In the genomic region with DNA sequence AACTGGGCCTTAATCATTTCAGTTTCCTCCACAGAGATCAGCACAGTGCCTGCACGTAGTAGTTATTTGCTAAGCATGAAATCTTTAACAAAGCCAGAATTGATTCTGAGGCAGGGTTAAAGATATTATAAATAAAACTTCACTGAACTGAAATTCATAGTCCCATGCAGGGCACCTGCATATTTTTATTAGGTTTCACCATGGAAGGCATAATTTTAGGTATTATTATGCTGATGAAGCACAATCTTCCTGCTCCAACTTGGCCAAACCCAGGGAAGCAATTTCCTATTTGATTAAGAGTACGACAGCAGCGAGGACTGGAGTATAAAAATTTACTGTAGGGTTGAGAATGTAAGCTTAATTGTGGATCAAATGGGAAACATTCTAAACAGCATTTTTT, we compare ENCODE assay signal across 34 cellular contexts.
"Had no signal": no experiment of that assay in that cellular context is flagged by ENCODE, and none has a peak within 500 bp of the region (broad histone marks: within the 10 kb centered on the region; RNA-seq: fewer than 3 reads in every experiment).

No MANE protein-coding gene starts in this region.

- H3K4me1 Mint-ChIP-seq: activated B cell treated with CpG ODN at 0.5 μM for 24 hours; activated CD8-positive, alpha-beta memory T cell treated with anti-CD3 and anti-CD28 coated beads, Interleukin-2, amount 10 ng/mL, durations not matched to agents 7 days and 5 days; activated naive CD8-positive, alpha-beta T cell treated with anti-CD3 and anti-CD28 coated beads for 36 hours; activated naive CD8-positive, alpha-beta T cell treated with anti-CD3 and anti-CD28 coated beads, Interleukin-2, amount 50 U/mL, for 24 hours; T-helper 17 cell had no signal

- H3K36me3 ChIP-seq: adrenal gland, colonic mucosa, esophagus squamous epithelium, gastroesophageal sphincter, heart right ventricle, WERI-Rb-1 had no signal

- H3K36me3 Mint-ChIP-seq: activated CD4-positive, alpha-beta memory T cell treated with anti-CD3 and anti-CD28 coated beads for 36 hours; activated naive CD4-positive, alpha-beta T cell treated with anti-CD3 and anti-CD28 coated beads, Interleukin-2, amount 50 U/mL, for 24 hours; activated naive CD8-positive, alpha-beta T cell treated with anti-CD3 and anti-CD28 coated beads for 36 hours had no signal

- H3K27me3 ChIP-seq: adrenal gland, body of pancreas, colonic mucosa, esophagus squamous epithelium, gastroesophageal sphincter, heart right ventricle had no signal

- H3K27ac Mint-ChIP-seq: activated B cell treated with CpG ODN at 0.5 μM for 24 hours; activated CD4-positive, alpha-beta memory T cell treated with anti-CD3 and anti-CD28 coated beads for 36 hours; activated CD8-positive, alpha-beta memory T cell treated with anti-CD3 and anti-CD28 coated beads, Interleukin-2, amount 10 ng/mL, durations not matched to agents 7 days and 5 days; activated CD8-positive, alpha-beta T cell treated with anti-CD3 and anti-CD28 coated beads, Interleukin-2, amount 10 ng/mL, durations not matched to agents 7 days and 5 days; activated naive CD4-positive, alpha-beta T cell treated with anti-CD3 and anti-CD28 coated beads for 36 hours; activated naive CD4-positive, alpha-beta T cell treated with anti-CD3 and anti-CD28 coated beads, Interleukin-2, amount 50 U/mL, for 24 hours; activated naive CD8-positive, alpha-beta T cell treated with anti-CD3 and anti-CD28 coated beads for 36 hours; activated naive CD8-positive, alpha-beta T cell treated with anti-CD3 and anti-CD28 coated beads, Interleukin-2, amount 50 U/mL, for 24 hours; activated T-helper 1 cell treated with anti-CD3 and anti-CD28 coated beads, Interleukin-12 subunit alpha, Interleukin-12 subunit beta, Interleukin-2, Interleukin-4 antibody, amounts not matched to agents 30 ng/mL and 10 ng/mL and 1 ng/mL, durations not matched to agents 14 hours and 24 hours and 36 hours; activated T-helper 2 cell treated with anti-CD3 and anti-CD28 coated beads, Interferon-gamma antibody, Interleukin-2, Interleukin-4, amounts not matched to agents 10 μg/mL and 5 μg/mL and 100 μg/mL, durations not matched to agents 14 hours and 24 hours and 36 hours; T-helper 17 cell; T-helper 2 cell treated with Interferon-gamma antibody and Interleukin-4, amounts not matched to agents 5 μg/mL and 100 μg/mL, for 36 hours had no signal

- ATAC-seq: activated CD4-positive, CD25-positive, alpha-beta regulatory T cell treated with anti-CD3 and anti-CD28 coated beads, Interleukin-2, amount 50 U/mL, for 24 hours; activated CD8-positive, alpha-beta memory T cell treated with anti-CD3 and anti-CD28 coated beads, Interleukin-2, amount 10 ng/mL, durations not matched to agents 7 days and 5 days; activated CD8-positive, alpha-beta T cell treated with anti-CD3 and anti-CD28 coated beads, Interleukin-2, amount 10 ng/mL, durations not matched to agents 7 days and 5 days; activated naive CD8-positive, alpha-beta T cell treated with anti-CD3 and anti-CD28 coated beads, Interleukin-2, amount 50 U/mL, for 24 hours; body of pancreas; gastroesophageal sphincter; heart right ventricle; T-helper 17 cell had no signal

- H3K9me3 ChIP-seq: adrenal gland, body of pancreas, colonic mucosa, esophagus squamous epithelium, gastroesophageal sphincter, heart right ventricle had no signal

- H3K4me3 ChIP-seq: adrenal gland, body of pancreas, colonic mucosa, esophagus squamous epithelium, gastroesophageal sphincter, heart right ventricle had no signal

- DNase-seq: activated B cell treated with CpG ODN at 0.5 μM for 24 hours; activated CD4-positive, alpha-beta memory T cell treated with anti-CD3 and anti-CD28 coated beads for 36 hours; activated CD4-positive, alpha-beta T cell treated with anti-CD3 and anti-CD28 coated beads for 48 hours; activated CD4-positive, alpha-beta T cell treated with anti-CD3 and anti-CD28 coated beads, Interleukin-2, amount 50 U/mL, for 1 hour; activated CD8-positive, alpha-beta memory T cell treated with anti-CD3 and anti-CD28 coated beads, Interleukin-2, amount 10 ng/mL, durations not matched to agents 7 days and 5 days; activated CD8-positive, alpha-beta memory T cell treated with anti-CD3 and anti-CD28 coated beads, Interleukin-2, amount 50 U/mL, for 4 hours; activated CD8-positive, alpha-beta T cell treated with anti-CD3 and anti-CD28 coated beads, Interleukin-2, amount 10 ng/mL, durations not matched to agents 7 days and 5 days; activated effector memory CD4-positive, alpha-beta T cell treated with anti-CD3 and anti-CD28 coated beads, Interleukin-2, amount 50 U/mL, for 16 hours; activated naive CD4-positive, alpha-beta T cell treated with anti-CD3 and anti-CD28 coated beads for 36 hours; activated naive CD8-positive, alpha-beta T cell treated with anti-CD3 and anti-CD28 coated beads for 36 hours; activated naive CD8-positive, alpha-beta T cell treated with anti-CD3 and anti-CD28 coated beads, Interleukin-2, amount 50 U/mL, for 24 hours; activated T-cell treated with anti-CD3 and anti-CD28 coated beads, Interleukin-2, amount 50 U/mL, for 1 hour; activated T-cell treated with anti-CD3 and anti-CD28 coated beads, Interleukin-2, amount 50 U/mL, for 48 hours; adrenal gland; amygdala; aorta; body of pancreas; caudate nucleus; cerebellar nuclear complex; colonic mucosa; effector CD8-positive, alpha-beta T cell; esophagus squamous epithelium; foreskin melanocyte; heart right ventricle; T-helper 17 cell; T1000; WERI-Rb-1 had no signal

- H3K4me1 ChIP-seq: adrenal gland, colonic mucosa, esophagus squamous epithelium, gastroesophageal sphincter, heart right ventricle had no signal

- H3K9me3 Mint-ChIP-seq: activated B cell treated with CpG ODN at 0.5 μM for 24 hours; activated CD4-positive, alpha-beta memory T cell treated with anti-CD3 and anti-CD28 coated beads for 36 hours; activated naive CD4-positive, alpha-beta T cell treated with anti-CD3 and anti-CD28 coated beads for 36 hours; activated naive CD4-positive, alpha-beta T cell treated with anti-CD3 and anti-CD28 coated beads, Interleukin-2, amount 50 U/mL, for 24 hours; activated naive CD8-positive, alpha-beta T cell treated with anti-CD3 and anti-CD28 coated beads for 36 hours; activated naive CD8-positive, alpha-beta T cell treated with anti-CD3 and anti-CD28 coated beads, Interleukin-2, amount 50 U/mL, for 24 hours; activated T-helper 1 cell treated with anti-CD3 and anti-CD28 coated beads, Interleukin-12 subunit alpha, Interleukin-12 subunit beta, Interleukin-2, Interleukin-4 antibody, amounts not matched to agents 30 ng/mL and 10 ng/mL and 1 ng/mL, durations not matched to agents 14 hours and 24 hours and 36 hours; activated T-helper 2 cell treated with anti-CD3 and anti-CD28 coated beads, Interferon-gamma antibody, Interleukin-2, Interleukin-4, amounts not matched to agents 10 μg/mL and 5 μg/mL and 100 μg/mL, durations not matched to agents 14 hours and 24 hours and 36 hours; T-helper 2 cell treated with Interferon-gamma antibody and Interleukin-4, amounts not matched to agents 5 μg/mL and 100 μg/mL, for 36 hours had no signal

- H3K27me3 Mint-ChIP-seq: activated B cell treated with CpG ODN at 0.5 μM for 24 hours; activated CD4-positive, alpha-beta memory T cell treated with anti-CD3 and anti-CD28 coated beads for 36 hours; activated CD8-positive, alpha-beta memory T cell treated with anti-CD3 and anti-CD28 coated beads, Interleukin-2, amount 10 ng/mL, durations not matched to agents 7 days and 5 days; activated naive CD4-positive, alpha-beta T cell treated with anti-CD3 and anti-CD28 coated beads, Interleukin-2, amount 50 U/mL, for 24 hours; activated naive CD8-positive, alpha-beta T cell treated with anti-CD3 and anti-CD28 coated beads for 36 hours; activated naive CD8-positive, alpha-beta T cell treated with anti-CD3 and anti-CD28 coated beads, Interleukin-2, amount 50 U/mL, for 24 hours; T-helper 17 cell had no signal

- H3K27ac ChIP-seq: adrenal gland, body of pancreas, colonic mucosa, epithelial cell of prostate, esophagus squamous epithelium, gastroesophageal sphincter, heart right ventricle, WERI-Rb-1 had no signal

- H3K4me3 Mint-ChIP-seq: activated B cell treated with CpG ODN at 0.5 μM for 24 hours; activated CD4-positive, alpha-beta memory T cell treated with anti-CD3 and anti-CD28 coated beads for 36 hours; activated CD8-positive, alpha-beta memory T cell treated with anti-CD3 and anti-CD28 coated beads, Interleukin-2, amount 10 ng/mL, durations not matched to agents 7 days and 5 days; activated CD8-positive, alpha-beta T cell treated with anti-CD3 and anti-CD28 coated beads, Interleukin-2, amount 10 ng/mL, durations not matched to agents 7 days and 5 days; activated naive CD4-positive, alpha-beta T cell treated with anti-CD3 and anti-CD28 coated beads for 36 hours; activated naive CD4-positive, alpha-beta T cell treated with anti-CD3 and anti-CD28 coated beads, Interleukin-2, amount 50 U/mL, for 24 hours; activated naive CD8-positive, alpha-beta T cell treated with anti-CD3 and anti-CD28 coated beads for 36 hours; activated naive CD8-positive, alpha-beta T cell treated with anti-CD3 and anti-CD28 coated beads, Interleukin-2, amount 50 U/mL, for 24 hours; activated T-helper 1 cell treated with anti-CD3 and anti-CD28 coated beads, Interleukin-12 subunit alpha, Interleukin-12 subunit beta, Interleukin-2, Interleukin-4 antibody, amounts not matched to agents 30 ng/mL and 10 ng/mL and 1 ng/mL, durations not matched to agents 14 hours and 24 hours and 36 hours; T-helper 17 cell; T-helper 2 cell treated with Interferon-gamma antibody and Interleukin-4, amounts not matched to agents 5 μg/mL and 100 μg/mL, for 36 hours had no signal
